10 cellular contexts compared by ENCODE assay signal in genomic region chr5:126837907-126838539, GRCh38.
A peak's percentile ranks its signal among the peaks of the same experiment; 100 is the strongest.
DNase-seq lines count a peak whose midpoint lies in the region; ATAC-seq and TF ChIP-seq lines count a peak whose summit lies in the region.
"Had no signal": no experiment of that assay in that cellular context is flagged by ENCODE, and none has a peak within 500 bp of the region (broad histone marks: within the 10 kb centered on the region; RNA-seq: fewer than 3 reads in every experiment).

No MANE protein-coding gene starts in this region.

- no peak for TF ChIP-seq POLR2A in gastroesophageal sphincter (IDR thresholded peaks at IDR 0.05)
- TF ChIP-seq POLR2A in sigmoid colon (IDR thresholded peaks at IDR 0.05) = no peak

- H3K36me3 ChIP-seq in gastroesophageal sphincter = no peaks in the 10 kb centered on the region
- no peaks in the 10 kb centered on the region for H3K36me3 ChIP-seq in sigmoid colon

- TF ChIP-seq EP300 in gastroesophageal sphincter (IDR thresholded peaks at IDR 0.05) (no peak), sigmoid colon (IDR thresholded peaks at IDR 0.05) (no peak)

- no peak overlapping the region for H3K27ac ChIP-seq in gastroesophageal sphincter
- H3K27ac ChIP-seq in sigmoid colon = no peak overlapping the region

- no peaks in the 10 kb centered on the region for H3K9me3 Mint-ChIP-seq in WTC11
- H3K9me3 Mint-ChIP-seq: IgD-negative memory B cell had no signal

- CTCF ChIA-PET in WTC11 (lab: Charles Lee) = interaction anchor here (0.7 to 1.6 kb wide), 2 partner anchors 58 to 391 kb away, joined by 3 read pairs; no protein-coding TSS in a partner anchor

- POLR2A ChIA-PET in WTC11 (lab: Charles Lee) = no interaction called here

- peak overlapping the region; percentile 99 for H3K27ac Mint-ChIP-seq in WTC11
- H3K27ac Mint-ChIP-seq: activated CD4-positive, alpha-beta T cell treated with anti-CD3 and anti-CD28 coated beads for 36 hours; IgD-negative memory B cell had no signal

- H3K4me1 Mint-ChIP-seq in WTC11 = peaks cover 61% of the 10 kb centered on the region
- H3K4me1 Mint-ChIP-seq: activated CD4-positive, alpha-beta T cell treated with anti-CD3 and anti-CD28 coated beads for 36 hours had no signal

- H3K27me3 ChIP-seq in gastroesophageal sphincter (no peaks in the 10 kb centered on the region), sigmoid colon (no peaks in the 10 kb centered on the region)

- intact Hi-C loops in sigmoid colon (cut with DNase I) = loop anchor here (2.0 to 5.0 kb wide), 2 partner anchors 477 to 654 kb away; no protein-coding TSS in a partner anchor

- H3K4me3 ChIP-seq in gastroesophageal sphincter = no peak overlapping the region
- no peak overlapping the region for H3K4me3 ChIP-seq in sigmoid colon

- no peaks in the 10 kb centered on the region for H3K9me3 ChIP-seq in gastroesophageal sphincter
- no peaks in the 10 kb centered on the region for H3K9me3 ChIP-seq in sigmoid colon

- ATAC-seq in WTC11 = peak; percentile 12; the same call in 1 of the 2 replicates
- no peak for ATAC-seq in gastroesophageal sphincter
- no peak for ATAC-seq in HG02763 (IDR thresholded peaks at IDR 0.05; ENCODE audit: unreplicated experiment)
- ATAC-seq: activated CD4-positive, alpha-beta T cell treated with anti-CD3 and anti-CD28 coated beads for 36 hours had no signal

- 65 to 84% methylated on average over 6 of the region's 7 CpGs for WGBS in gastroesophageal sphincter (ENCODE audit: low coverage in 1 of 2), 2 donors
- WGBS in sigmoid colon, 2 donors = 87% methylated on average over 7 of the region's 7 CpGs

- H3K36me3 Mint-ChIP-seq in WTC11 = peaks cover 68% of the 10 kb centered on the region

- no peaks in the 10 kb centered on the region for H3K27me3 Mint-ChIP-seq in WTC11 (ENCODE audit: low read depth)
- H3K27me3 Mint-ChIP-seq: activated CD4-positive, alpha-beta T cell treated with anti-CD3 and anti-CD28 coated beads for 36 hours; IgD-negative memory B cell had no signal

- TF ChIP-seq CTCF in GM12873 (IDR thresholded peaks at IDR 0.05; ENCODE audit: insufficient read depth, low read depth, low read length, missing control alignments) (peak; percentile 2), WTC11 (IDR thresholded peaks at IDR 0.05) (no peak), gastroesophageal sphincter (IDR thresholded peaks at IDR 0.05) (peak in 3 of 4 experiments; percentile 30 to 37 (median 34)), sigmoid colon (IDR thresholded peaks at IDR 0.05) (peak in 3 of 4 experiments; percentile 30 to 53 (median 40))

- no peak for DNase-seq in WTC11 (ENCODE audit: low spot score)
- no peak for DNase-seq in sigmoid colon
- no peak for DNase-seq in NCI-H510A (lab: John Stamatoyannopoulos, UW)
- DNase-seq in SKM-1 (lab: John Stamatoyannopoulos, UW; ENCODE audit: unreplicated experiment) = no peak
- DNase-seq in NCI-H69 (lab: John Stamatoyannopoulos, UW) = no peak
- DNase-seq: activated CD4-positive, alpha-beta T cell treated with anti-CD3 and anti-CD28 coated beads for 36 hours had no signal

- H3K4me1 ChIP-seq in gastroesophageal sphincter (no peaks in the 10 kb centered on the region), sigmoid colon (no peaks in the 10 kb centered on the region)

- no peak overlapping the region for H3K4me3 Mint-ChIP-seq in WTC11
- H3K4me3 Mint-ChIP-seq: activated CD4-positive, alpha-beta T cell treated with anti-CD3 and anti-CD28 coated beads for 36 hours; IgD-negative memory B cell had no signal

TF ChIP-seq in WTC11, 78 proteins besides CTCF, POLR2A, EP300 and RAD21:
- 0 out of 2 replicates have a peak, but pooled peaks have one; percentile 33 for TF ChIP-seq NFATC4 (CRISPR knock-in tag; IDR thresholded peaks at IDR 0.05)
- TF ChIP-seq TEAD4 (CRISPR knock-in tag; IDR thresholded peaks at IDR 0.05) = no peak
